12 cellular contexts compared by ENCODE assay signal in the genomic region with DNA sequence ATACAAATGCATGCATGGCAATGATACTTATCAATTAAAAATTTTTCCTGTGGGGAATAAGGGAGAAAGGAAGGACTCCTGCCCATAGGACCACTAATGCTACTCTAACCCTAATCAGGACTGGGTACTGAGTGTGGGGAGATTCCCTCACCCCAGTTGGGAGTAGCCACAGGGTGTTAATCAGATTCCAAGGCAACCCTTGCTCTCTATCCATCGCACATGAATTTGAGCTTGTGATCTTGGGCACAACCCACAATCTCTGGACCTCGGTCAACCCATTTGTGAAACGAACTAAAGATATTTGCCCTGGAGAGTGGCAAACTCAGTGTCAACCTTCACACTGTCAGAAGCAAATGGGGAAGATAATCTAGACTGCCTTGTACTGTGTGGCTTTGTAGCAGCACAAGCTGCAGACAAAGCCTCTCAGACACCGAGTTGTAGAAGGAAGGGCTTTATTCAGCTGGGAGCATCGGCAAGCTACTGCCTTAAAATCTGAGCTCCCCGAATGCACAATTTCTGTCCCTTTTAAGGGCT.
DNase-seq lines count a peak whose midpoint lies in the region; ATAC-seq and TF ChIP-seq lines count a peak whose summit lies in the region.
"Had no signal": no experiment of that assay in that cellular context is flagged by ENCODE, and none has a peak within 500 bp of the region (broad histone marks: within the 10 kb centered on the region; RNA-seq: fewer than 3 reads in every experiment).

No MANE protein-coding gene starts in this region.

- peak overlapping the region; percentile 70 for H3K4me2 ChIP-seq in OCI-LY3 (ENCODE audit: low read length)

- H2AFZ ChIP-seq in ACC112 (ENCODE audit: low read length, unreplicated experiment) (no peak overlapping the region), OCI-LY3 (ENCODE audit: low read depth, low read length) (peak overlapping the region; percentile 90; the same call in 1 of the 2 replicates)

- H3K4me3 ChIP-seq in ACC112 (ENCODE audit: low read depth, low read length) (no peak overlapping the region), OCI-LY3 (ENCODE audit: low read length) (peak overlapping the region; percentile 49)
- H3K4me3 ChIP-seq: psoas muscle had no signal

- no peak for TF ChIP-seq CTCF in OCI-LY3 (IDR thresholded peaks at IDR 0.05; ENCODE audit: low read depth, low read length)

- intact Hi-C loops in left colon (cut with DNase I, micrococcal nuclease), result no loop called here

- no peaks in the 10 kb centered on the region for H4K20me1 ChIP-seq in OCI-LY3 (ENCODE audit: insufficient read depth, low read length)

- H3K27me3 ChIP-seq in ACC112 (ENCODE audit: insufficient read depth, low read length) (no peaks in the 10 kb centered on the region), OCI-LY3 (ENCODE audit: low read depth, low read length) (no peaks in the 10 kb centered on the region)

- peak overlapping the region; percentile 69 for H3K27ac ChIP-seq in ACC112 (ENCODE audit: low read depth, low read length)
- H3K27ac ChIP-seq in OCI-LY3 (ENCODE audit: low read length), result peak overlapping the region; percentile 99
- H3K27ac ChIP-seq: psoas muscle had no signal

- DNase-seq in left colon (no peak), HK-2 (ENCODE audit: unreplicated experiment) (no peak), NCI-H2227 (lab: John Stamatoyannopoulos, UW; ENCODE audit: unreplicated experiment) (no peak)
- no peak for DNase-seq in activated T-cell treated with anti-CD3 and anti-CD28 coated beads, Interleukin-2, amount 50 U/mL, for 1 hour
- DNase-seq in stimulated activated CD4-positive, alpha-beta T cell treated with anti-CD3 and anti-CD28 coated beads, Interleukin-2, amount 100 ng/mL, for 24 hours, result no peak
- DNase-seq: activated naive CD8-positive, alpha-beta T cell treated with anti-CD3 and anti-CD28 coated beads, Interleukin-2, amount 50 U/mL, for 24 hours; GOT3; NCI-H2107; psoas muscle had no signal

- peak overlapping the region; percentile 65 for H3K9ac ChIP-seq in OCI-LY3 (ENCODE audit: low read length)

- H3K36me3 ChIP-seq in ACC112 (ENCODE audit: insufficient read depth, low read length) (no peaks in the 10 kb centered on the region), OCI-LY3 (replicated peaks; ENCODE audit: low read depth, low read length) (no peaks in the 10 kb centered on the region)

- H3K4me1 ChIP-seq in ACC112 (ENCODE audit: control insufficient read depth, insufficient read depth, low read length, unreplicated experiment) (peaks cover 20% of the 10 kb centered on the region), OCI-LY3 (ENCODE audit: low read length) (peaks cover 39% of the 10 kb centered on the region)
- H3K4me1 ChIP-seq: psoas muscle had no signal

- no peaks in the 10 kb centered on the region for H3K9me3 ChIP-seq in OCI-LY3 (ENCODE audit: insufficient read depth, low read length)
- H3K9me3 ChIP-seq: psoas muscle had no signal

- peak; percentile 27 for ATAC-seq in GM19438 (IDR thresholded peaks at IDR 0.05; ENCODE audit: low read depth, unreplicated experiment)
- ATAC-seq in left colon, result peak; percentile 77
- ATAC-seq: activated naive CD8-positive, alpha-beta T cell treated with anti-CD3 and anti-CD28 coated beads, Interleukin-2, amount 50 U/mL, for 24 hours had no signal

- H3K79me2 ChIP-seq in ACC112 (ENCODE audit: control insufficient read depth, insufficient read depth, low read length, unreplicated experiment) (no peaks in the 10 kb centered on the region), OCI-LY3 (ENCODE audit: low read length) (no peaks in the 10 kb centered on the region)
